ENCODE assay signal across 34 cellular contexts in genomic region chr20:14404515-14404914, GRCh38.
"Had no signal": no experiment of that assay in that cellular context is flagged by ENCODE, and none has a peak within 500 bp of the region (broad histone marks: within the 10 kb centered on the region; RNA-seq: fewer than 3 reads in every experiment).

No MANE protein-coding gene starts in this region.

- H3K36me3 ChIP-seq: SJCRH30 had no signal

- H3K4me3 ChIP-seq: SJCRH30, SK-N-MC had no signal

- DNase-seq: Karpas-422; NCI-H1048; NCI-H1092 treated with DMSO at 0.1 percent for 48 hours; NCI-H1105 treated with DMSO at 0.1 percent for 48 hours; NCI-H1417; NCI-H1436; NCI-H146; NCI-H1694; NCI-H187; NCI-H1930; NCI-H2029 treated with DMSO at 0.1 percent for 48 hours; NCI-H2081 treated with DMSO at 0.1 percent for 48 hours; NCI-H2107; NCI-H2171; NCI-H226; NCI-H446 treated with DMSO at 0.1 percent for 48 hours; NCI-H510A; NCI-H524; NCI-H526; NCI-H69; NCI-H748 treated with DMSO at 0.1 percent for 48 hours; NCI-H82; NK-92 treated with Interleukin-12 subunit alpha and Interleukin-12 subunit beta, amount 100 ng/mL, for 24 hours; OCI-M1; PC-3; SHP77; SIG-M5; SJCRH30; T-cell had no signal

- H3K27ac ChIP-seq: KMS-11, RWPE1, SJCRH30, SK-N-MC had no signal

- H3K9me3 ChIP-seq: SJCRH30 had no signal

- H3K36me3 Mint-ChIP-seq: T-cell had no signal

- H3K27me3 Mint-ChIP-seq: T-cell had no signal

- H3K27me3 ChIP-seq: SJCRH30 had no signal

- H3K9ac ChIP-seq: KMS-11 had no signal

- H3K27ac Mint-ChIP-seq: T-cell had no signal

- ATAC-seq: PC-3, Right ventricle myocardium inferior, SK-N-SH treated with all-trans-retinoic acid at 6 μM for 48 hours, T-cell had no signal

- H3K4me2 ChIP-seq: KMS-11 had no signal

- H3K4me1 Mint-ChIP-seq: T-cell had no signal

- H3K4me3 Mint-ChIP-seq: T-cell had no signal
